10 cellular contexts compared by ENCODE assay signal in the genomic region with DNA sequence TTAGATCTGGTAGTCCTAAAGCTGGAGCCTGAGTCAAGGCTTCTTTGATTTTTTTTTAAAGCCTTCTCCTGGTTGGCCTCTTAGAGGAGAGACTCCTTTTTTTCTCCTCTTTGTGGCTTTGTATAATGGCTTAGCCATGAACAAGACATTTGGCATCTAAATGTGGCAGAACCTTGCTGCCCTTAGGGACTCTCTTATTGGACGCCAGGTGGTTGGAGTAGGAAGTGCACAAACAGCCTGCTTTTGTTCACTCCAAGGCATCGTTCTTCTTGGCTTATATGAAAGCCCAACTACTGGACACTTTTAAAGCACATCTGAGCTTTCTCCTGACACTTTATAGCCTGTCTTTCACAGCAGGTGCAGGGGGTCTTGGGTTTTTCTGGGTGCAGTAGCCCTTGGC. TPM values are rescaled to one million over a fixed set of nuclear protein-coding genes. Genes with fewer than 3 reads are reported as not detected.
DNase-seq lines count a peak whose midpoint lies in the region; ATAC-seq and TF ChIP-seq lines count a peak whose summit lies in the region.
"Had no signal": no experiment of that assay in that cellular context is flagged by ENCODE, and none has a peak within 500 bp of the region (broad histone marks: within the 10 kb centered on the region; RNA-seq: fewer than 3 reads in every experiment).

No MANE protein-coding gene starts in this region.

- H3K36me3 Mint-ChIP-seq in osteocyte (ENCODE audit: unreplicated experiment), result no peaks in the 10 kb centered on the region

- no peak overlapping the region for H3K27ac ChIP-seq in mesendoderm (ENCODE audit: low read depth, low read length)

- no peak overlapping the region for H3K4ac ChIP-seq in mesendoderm (ENCODE audit: low read depth, low read length)

- H4K5ac ChIP-seq in mesendoderm (ENCODE audit: low read length), result no peak overlapping the region

- H3K79me2 ChIP-seq in mesendoderm (ENCODE audit: control insufficient read depth, insufficient read depth, low read length), result no peaks in the 10 kb centered on the region

- no peak overlapping the region for H3K4me2 ChIP-seq in mesendoderm (ENCODE audit: low read length)

- H3K27me3 Mint-ChIP-seq in osteocyte (ENCODE audit: unreplicated experiment), result no peaks in the 10 kb centered on the region

- no peak overlapping the region for H2BK15ac ChIP-seq in mesendoderm (replicated peaks; ENCODE audit: low read depth)

- peaks cover 12% of the 10 kb centered on the region for H3K4me1 Mint-ChIP-seq in osteocyte (ENCODE audit: unreplicated experiment)

- no peaks in the 10 kb centered on the region for H3K79me1 ChIP-seq in mesendoderm (ENCODE audit: low read length)

- H3K23ac ChIP-seq in mesendoderm (ENCODE audit: low read length), result no peak overlapping the region

- H3K36me3 ChIP-seq in mesendoderm (ENCODE audit: control insufficient read depth, insufficient read depth, low read length), result no peaks in the 10 kb centered on the region

- TF ChIP-seq CTCF in osteocyte (IDR thresholded peaks at IDR 0.05), result no peak

- no peak overlapping the region for H2AK5ac ChIP-seq in mesendoderm (ENCODE audit: low read length)

- H2BK120ac ChIP-seq in mesendoderm (ENCODE audit: low read depth, low read length), result no peak overlapping the region

- H3K4me3 ChIP-seq in mesendoderm (ENCODE audit: low read length), result no peak overlapping the region

- no peak overlapping the region for H4K8ac ChIP-seq in mesendoderm (ENCODE audit: low read depth, low read length)

- WGBS in mesendoderm (ENCODE audit: extremely low coverage, insufficient coverage, low lambda C conversion rate), result no CpG with 5 or more reads among the region's 2 CpGs

- no peak overlapping the region for H3K4me3 Mint-ChIP-seq in osteocyte (ENCODE audit: unreplicated experiment)

- no peak overlapping the region for H3K56ac ChIP-seq in mesendoderm (ENCODE audit: low read length)

- DNase-seq in AML-193 (lab: John Stamatoyannopoulos, UW) (peak; percentile 2 to 14), NCI-H1105 treated with DMSO at 0.1 percent for 48 hours (lab: John Stamatoyannopoulos, UW) (peak; percentile 70), astrocyte of the hippocampus (ENCODE audit: low read depth, low spot score) (peak; percentile 47), mesendoderm (peak; percentile 42), osteocyte (ENCODE audit: extremely low spot score, unreplicated experiment) (no peak), GM19238 (ENCODE audit: insufficient read length, low spot score) (no peak)

- ATAC-seq in GM18502 (IDR thresholded peaks at IDR 0.05; ENCODE audit: poor library complexity, unreplicated experiment) (peak; percentile 43), GM19023 (IDR thresholded peaks at IDR 0.05; ENCODE audit: unreplicated experiment) (no peak)

- no peak overlapping the region for H2BK5ac ChIP-seq in mesendoderm (ENCODE audit: low read length)

- H3K9ac ChIP-seq in mesendoderm (ENCODE audit: low read length), result no peak overlapping the region

- H3K18ac ChIP-seq in mesendoderm (ENCODE audit: low read length), result no peak overlapping the region

- H3K27ac Mint-ChIP-seq in osteocyte (ENCODE audit: unreplicated experiment), result no peak overlapping the region

- no peaks in the 10 kb centered on the region for H3K27me3 ChIP-seq in mesendoderm (ENCODE audit: insufficient read depth, low read length, poor library complexity)

- H3K9me3 Mint-ChIP-seq in osteocyte (ENCODE audit: unreplicated experiment), result peaks cover 19% of the 10 kb centered on the region

- H3K4me1 ChIP-seq in mesendoderm (ENCODE audit: control insufficient read depth, low read depth, low read length), result peaks cover 2% of the 10 kb centered on the region

RNA-seq across cellular contexts. Expression of gene ZPBP, which starts 25.0 kb away (rescaled TPM):
- not detected for polyA plus RNA-seq in mesendoderm (2013, experiment 1 of 2)
- not detected for polyA plus RNA-seq in mesendoderm (2013, experiment 2 of 2)
- total RNA-seq in osteocyte, result not detected in 2 replicates
- total RNA-seq: endothelial cell of umbilical vein had no signal
- polyA plus RNA-seq: endothelial cell of umbilical vein, urinary bladder had no signal

Comparison
In these comparisons a context has a peak if more than half of its experiments do, and no peak if none do; other contexts are left out.
1. DNase-seq: peak in AML-193 (2 of 2), NCI-H1105 treated with DMSO at 0.1 percent for 48 hours (single experiment), astrocyte of the hippocampus (single experiment) and mesendoderm (single experiment); none in osteocyte (single experiment) and GM19238 (single experiment).